In genomic region chr7:151923097-151923876, GRCh38 we compare ENCODE assay signal across 12 cellular contexts.
DNase-seq lines count a peak whose midpoint lies in the region; TF ChIP-seq lines count a peak whose summit lies in the region.
"Had no signal": no experiment of that assay in that cellular context is flagged by ENCODE, and none has a peak within 500 bp of the region (broad histone marks: within the 10 kb centered on the region; RNA-seq: fewer than 3 reads in every experiment).

No MANE protein-coding gene starts in this region.

- DNase-seq in NOMO-1 treated with dmso at 0.1 percent for 144 hours (lab: John Stamatoyannopoulos, UW; ENCODE audit: unreplicated experiment) (peak; percentile 32), epithelial cell of esophagus (ENCODE audit: low read depth) (peak; percentile 44), NAMALWA (ENCODE audit: low spot score) (no peak), islet precursor cell (no peak), T-helper 1 cell (no peak), NCI-H2081 treated with DMSO at 0.1 percent for 48 hours (lab: John Stamatoyannopoulos, UW) (no peak)
- DNase-seq: GOT3, NCI-H82 had no signal

- H3K4me3 ChIP-seq in epithelial cell of esophagus (ENCODE audit: low read length) (no peak overlapping the region), muscle layer of duodenum (ENCODE audit: low read depth in 1 of 2, low read length in 2 of 2) (no peak overlapping the region)
- H3K4me3 ChIP-seq: vagina had no signal

- H3K36me3 ChIP-seq in muscle layer of duodenum (ENCODE audit: control insufficient read depth in 1 of 2, insufficient read depth in 2 of 2, low read length in 2 of 2) = no peaks in the 10 kb centered on the region
- H3K36me3 ChIP-seq: vagina had no signal

- peak overlapping the region; percentile 61 for H3K27ac ChIP-seq in 22Rv1
- H3K27ac ChIP-seq in muscle layer of duodenum (ENCODE audit: low read length) = peak overlapping the region; percentile 50
- H3K27ac ChIP-seq: KMS-11, vagina had no signal

- H3K9me3 ChIP-seq in muscle layer of duodenum (ENCODE audit: control insufficient read depth in 1 of 2, low read length in 2 of 2) = no peaks in the 10 kb centered on the region
- H3K9me3 ChIP-seq: vagina had no signal

- no peaks in the 10 kb centered on the region for H3K27me3 ChIP-seq in muscle layer of duodenum (ENCODE audit: low read depth, low read length)
- H3K27me3 ChIP-seq: vagina had no signal

- TF ChIP-seq CTCF in 22Rv1 (IDR thresholded peaks at IDR 0.05) = no peak
- TF ChIP-seq CTCF in epithelial cell of esophagus (IDR thresholded peaks at IDR 0.05; ENCODE audit: insufficient read depth, low read depth, low read length, missing control alignments) = no peak

- peaks cover 0 to 4% of the 10 kb centered on the region in 2 donors for H3K4me1 ChIP-seq in muscle layer of duodenum (ENCODE audit: control insufficient read depth in 1 of 2, insufficient read depth in 2 of 2, low read length in 2 of 2)

Comparison
In these comparisons a context has a peak if more than half of its experiments do, and no peak if none do; other contexts are left out.
1. DNase-seq: peak in NOMO-1 treated with dmso at 0.1 percent for 144 hours (single experiment) and epithelial cell of esophagus (single experiment); none in NAMALWA (single experiment), islet precursor cell (single experiment), T-helper 1 cell (0 of 5) and NCI-H2081 treated with DMSO at 0.1 percent for 48 hours (single experiment).